Comparison of ENCODE assay signal across 8 cellular contexts in genomic region chr1:242017580-242018233, GRCh38. TPM values are rescaled to one million over a fixed set of nuclear protein-coding genes. Genes with fewer than 3 reads are reported as not detected.
DNase-seq lines count a peak whose midpoint lies in the region; ATAC-seq lines count a peak whose summit lies in the region.

No MANE protein-coding gene starts in this region.

- intact Hi-C loops in posterior vena cava (cut with DNase I) = loop anchor here in 1 of 2 donors (10.0 kb wide), 1 partner anchor 413 kb away; no protein-coding TSS in a partner anchor

- H3K27ac Mint-ChIP-seq in activated CD8-positive, alpha-beta memory T cell treated with anti-CD3 and anti-CD28 coated beads, Interleukin-2, amount 10 ng/mL, durations not matched to agents 7 days and 5 days = no peak overlapping the region

- CTCF ChIA-PET in activated CD8-positive, alpha-beta memory T cell treated with anti-CD3 and anti-CD28 coated beads, Interleukin-2, amount 10 ng/mL, durations not matched to agents 7 days and 5 days (lab: Charles Lee) = no interaction called here

- DNase-seq in CMK (ENCODE audit: low read depth) (peak; percentile 44), NCI-H446 (lab: John Stamatoyannopoulos, UW) (peak; percentile 55 to 78), glomerular visceral epithelial cell (ENCODE audit: extremely low spot score) (peak; percentile 60), putamen (ENCODE audit: low spot score) (peak; percentile 54), posterior vena cava (ENCODE audit: low spot score) (no peak)
- DNase-seq in activated CD8-positive, alpha-beta memory T cell treated with anti-CD3 and anti-CD28 coated beads, Interleukin-2, amount 10 ng/mL, durations not matched to agents 7 days and 5 days = peak; percentile 50

- no peaks in the 10 kb centered on the region for H3K9me3 Mint-ChIP-seq in activated CD8-positive, alpha-beta memory T cell treated with anti-CD3 and anti-CD28 coated beads, Interleukin-2, amount 10 ng/mL, durations not matched to agents 7 days and 5 days (ENCODE audit: low read depth)

- H3K4me1 Mint-ChIP-seq in activated CD8-positive, alpha-beta memory T cell treated with anti-CD3 and anti-CD28 coated beads, Interleukin-2, amount 10 ng/mL, durations not matched to agents 7 days and 5 days = no peaks in the 10 kb centered on the region

- H3K27me3 Mint-ChIP-seq in activated CD8-positive, alpha-beta memory T cell treated with anti-CD3 and anti-CD28 coated beads, Interleukin-2, amount 10 ng/mL, durations not matched to agents 7 days and 5 days = no peaks in the 10 kb centered on the region

- no peak overlapping the region for H3K4me3 Mint-ChIP-seq in activated CD8-positive, alpha-beta memory T cell treated with anti-CD3 and anti-CD28 coated beads, Interleukin-2, amount 10 ng/mL, durations not matched to agents 7 days and 5 days

- H3K36me3 Mint-ChIP-seq in activated CD8-positive, alpha-beta memory T cell treated with anti-CD3 and anti-CD28 coated beads, Interleukin-2, amount 10 ng/mL, durations not matched to agents 7 days and 5 days = no peaks in the 10 kb centered on the region

- peak; percentile 59 for ATAC-seq in GM18870 (IDR thresholded peaks at IDR 0.05; ENCODE audit: unreplicated experiment)
- ATAC-seq in HG03139 (IDR thresholded peaks at IDR 0.05; ENCODE audit: unreplicated experiment) = peak; percentile 79
- ATAC-seq in activated CD8-positive, alpha-beta memory T cell treated with anti-CD3 and anti-CD28 coated beads, Interleukin-2, amount 10 ng/mL, durations not matched to agents 7 days and 5 days = peak; percentile 69

RNA-seq across cellular contexts. Expression of gene MAP1LC3C, which starts 18.8 kb away (rescaled TPM):
- not detected for total RNA-seq in activated CD8-positive, alpha-beta memory T cell treated with anti-CD3 and anti-CD28 coated beads, Interleukin-2, amount 10 ng/mL, durations not matched to agents 7 days and 5 days
- total RNA-seq in posterior vena cava = 1 to 10 TPM; 1.3 to 1.9 TPM
